ENCODE assay signal across 27 cellular contexts in the genomic region with DNA sequence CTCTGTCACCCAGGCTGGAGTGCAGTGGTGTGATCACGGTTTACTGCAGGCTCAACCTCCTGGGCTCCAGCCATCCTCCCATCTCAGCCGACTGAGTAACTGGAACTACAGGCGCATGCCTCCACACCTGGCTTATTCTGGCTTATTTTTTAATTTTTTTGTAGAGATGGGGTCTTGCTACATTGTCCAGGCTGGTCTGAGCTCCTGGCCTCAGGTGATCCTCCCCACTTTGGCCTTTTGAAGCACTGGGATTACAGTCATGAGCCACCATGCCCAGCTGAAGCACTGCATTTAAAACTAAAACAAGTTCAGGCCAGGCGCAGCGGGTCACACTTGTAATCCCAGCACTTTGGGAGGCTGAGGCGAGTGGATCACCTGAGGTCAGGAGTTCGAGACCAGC.
"Had no signal": no experiment of that assay in that cellular context is flagged by ENCODE, and none has a peak within 500 bp of the region (broad histone marks: within the 10 kb centered on the region; RNA-seq: fewer than 3 reads in every experiment).

No MANE protein-coding gene starts in this region.

- H3K27ac Mint-ChIP-seq: mesothelial cell of epicardium; natural killer cell; nephron progenitor cell; neural progenitor cell; progenitor cell of endocrine pancreas; stimulated activated memory B cell treated with anti-CD40 and anti-IgM and Interleukin-4, amounts not matched to agents 10 μg/mL and 1 μg/mL and 100 μg/mL, for 72 hours; stimulated activated naive CD8-positive, alpha-beta T cell treated with anti-CD3 and anti-CD28 coated beads, Interleukin-15, amount 100 ng/mL, for 72 hours had no signal

- H3K9ac ChIP-seq: neural progenitor cell, parathyroid adenoma had no signal

- ATAC-seq: left colon; left lung; lower lobe of right lung; natural killer cell; sciatic nerve; stimulated activated memory B cell treated with anti-CD40 and anti-IgM and Interleukin-4, amounts not matched to agents 10 μg/mL and 1 μg/mL and 100 μg/mL, for 72 hours had no signal

- H3K36me3 ChIP-seq: left lung, lower lobe of right lung, neural progenitor cell, neutrophil, right atrium auricular region, tibial nerve, uterus had no signal

- H3K4me1 ChIP-seq: parathyroid adenoma had no signal

- H3K9me3 ChIP-seq: left lung, lower lobe of right lung, neutrophil, right atrium auricular region, tibial nerve, uterus had no signal

- H3K27me3 ChIP-seq: left lung, right atrium auricular region, tibial nerve, uterus had no signal

- DNase-seq: hippocampal formation; kidney; left colon; left lung; lower lobe of right lung; mammary epithelial cell; naive B cell; natural killer cell; nephron progenitor cell; occipital lobe; small intestine; stimulated activated CD4-positive, alpha-beta T cell treated with anti-CD3 and anti-CD28 coated beads, Interleukin-2, amount 100 ng/mL, for 48 hours; stimulated activated CD4-positive, alpha-beta T cell treated with anti-CD3 and anti-CD28 coated beads, Interleukin-4, amount 100 ng/mL, for 4 hours; stimulated activated naive CD4-positive, alpha-beta T cell treated with Interleukin-2 at 50 U/mL for 16 hours; substantia nigra; uterus had no signal

- H3K27ac ChIP-seq: lower lobe of right lung, neural progenitor cell, neutrophil, parathyroid adenoma, right atrium auricular region, uterus had no signal

- H3K9me3 Mint-ChIP-seq: mesothelial cell of epicardium; naive B cell; natural killer cell; nephron progenitor cell; neural progenitor cell; stimulated activated memory B cell treated with anti-CD40 and anti-IgM and Interleukin-4, amounts not matched to agents 10 μg/mL and 1 μg/mL and 100 μg/mL, for 72 hours; stimulated activated naive CD8-positive, alpha-beta T cell treated with anti-CD3 and anti-CD28 coated beads, Interleukin-15, amount 100 ng/mL, for 72 hours; type B pancreatic cell had no signal

- H3K27me3 Mint-ChIP-seq: progenitor cell of endocrine pancreas had no signal

- H3K4me3 Mint-ChIP-seq: mesothelial cell of epicardium; natural killer cell; nephron progenitor cell; neural progenitor cell; stimulated activated memory B cell treated with anti-CD40 and anti-IgM and Interleukin-4, amounts not matched to agents 10 μg/mL and 1 μg/mL and 100 μg/mL, for 72 hours; stimulated activated naive CD8-positive, alpha-beta T cell treated with anti-CD3 and anti-CD28 coated beads, Interleukin-15, amount 100 ng/mL, for 72 hours had no signal

- H3K4me3 ChIP-seq: left lung, lower lobe of right lung, neural progenitor cell, right atrium auricular region, tibial nerve, uterus had no signal

- H3K4me2 ChIP-seq: neural progenitor cell had no signal

- H3K36me3 Mint-ChIP-seq: mesothelial cell of epicardium; naive B cell; natural killer cell; stimulated activated memory B cell treated with anti-CD40 and anti-IgM and Interleukin-4, amounts not matched to agents 10 μg/mL and 1 μg/mL and 100 μg/mL, for 72 hours had no signal
